ENCODE assay signal across 13 cellular contexts in genomic region chr11:46001427-46002049, GRCh38.
A peak's percentile ranks its signal among the peaks of the same experiment; 100 is the strongest.
DNase-seq lines count a peak whose midpoint lies in the region; ATAC-seq and TF ChIP-seq lines count a peak whose summit lies in the region.
"Had no signal": no experiment of that assay in that cellular context is flagged by ENCODE, and none has a peak within 500 bp of the region (broad histone marks: within the 10 kb centered on the region; RNA-seq: fewer than 3 reads in every experiment).

No MANE protein-coding gene starts in this region.

- H3K36me3 ChIP-seq in SK-N-MC (ENCODE audit: insufficient read depth, low read length) (no peaks in the 10 kb centered on the region), spleen (peaks cover 0 to 4% (median 0%) of the 10 kb centered on the region in 6 donors)

- no peaks in the 10 kb centered on the region for H3K9me3 ChIP-seq in SK-N-MC (ENCODE audit: low read depth, low read length)
- H3K9me3 ChIP-seq in spleen, result no peaks in the 10 kb centered on the region

- 73 to 88% (median 82%) methylated on average over 5 of the region's 5 CpGs for WGBS in spleen, 5 donors

- no peak for TF ChIP-seq POLR2A in spleen (IDR thresholded peaks at IDR 0.05)

- intact Hi-C loops in spleen (cut with DNase I; ENCODE audit: low total_unique reads), result no loop called here

- peaks cover 0 to 29% (median 17%) of the 10 kb centered on the region in 6 donors for H3K4me1 ChIP-seq in spleen

- DNase-seq in EL (peak; percentile 69), SK-N-MC (ENCODE audit: low read depth, low spot score) (no peak), fibroblast of peridontal ligament (ENCODE audit: extremely low read depth) (peak; percentile 65), non-pigmented ciliary epithelial cell (ENCODE audit: low read depth) (peak; percentile 46), spleen (no peak)
- no peak for DNase-seq in stimulated activated naive CD8-positive, alpha-beta T cell treated with anti-CD3 and anti-CD28 coated beads, Interleukin-15, Interleukin-2, amounts not matched to agents 100 U/mL and 50 U/mL, for 24 hours
- DNase-seq: activated T-cell treated with anti-CD3 and anti-CD28 coated beads, Interleukin-2, amount 50 U/mL, for 24 hours; NCI-H2029; retina; stimulated activated naive CD8-positive, alpha-beta T cell treated with anti-CD3 and anti-CD28 coated beads, Interleukin-15, amount 100 ng/mL, for 72 hours had no signal

- no peak overlapping the region for H3K9ac ChIP-seq in SK-N-MC (ENCODE audit: insufficient read length)
- H3K9ac ChIP-seq: KMS-11 had no signal

- H3K27ac ChIP-seq in SK-N-MC (peak overlapping the region; percentile 56), spleen (no peak overlapping the region)
- H3K27ac ChIP-seq: KMS-11 had no signal

- no peaks in the 10 kb centered on the region for H3K27me3 ChIP-seq in spleen (replicated peaks in 1 of 7)

- no peak for TF ChIP-seq CTCF in spleen (IDR thresholded peaks at IDR 0.05 in 8 of 11, conservative IDR thresholded peaks at IDR 0.05 in 3 of 11)

- ATAC-seq in HG03457 (IDR thresholded peaks at IDR 0.05; ENCODE audit: unreplicated experiment) (no peak), HG02610 (IDR thresholded peaks at IDR 0.05; ENCODE audit: unreplicated experiment) (no peak)
- ATAC-seq in stimulated activated naive CD8-positive, alpha-beta T cell treated with anti-CD3 and anti-CD28 coated beads, Interleukin-15, Interleukin-2, amounts not matched to agents 100 U/mL and 50 U/mL, for 24 hours, result no peak
- ATAC-seq: stimulated activated naive CD8-positive, alpha-beta T cell treated with anti-CD3 and anti-CD28 coated beads, Interleukin-15, amount 100 ng/mL, for 72 hours had no signal

- H3K4me3 ChIP-seq in SK-N-MC (no peak overlapping the region), spleen (no peak overlapping the region)

Comparison
In these comparisons a context has a peak if more than half of its experiments do, and no peak if none do; other contexts are left out.
1. DNase-seq: peak in EL (single experiment), fibroblast of peridontal ligament (single experiment) and non-pigmented ciliary epithelial cell (single experiment); none in SK-N-MC (single experiment), stimulated activated naive CD8-positive, alpha-beta T cell treated with anti-CD3 and anti-CD28 coated beads, Interleukin-15, Interleukin-2, amounts not matched to agents 100 U/mL and 50 U/mL, for 24 hours (single experiment) and spleen (single experiment).